ENCODE assay signal across 9 cellular contexts in genomic region chr17:80477647-80478478, GRCh38. TPM values are rescaled to one million over a fixed set of nuclear protein-coding genes. Genes with fewer than 3 reads are reported as not detected.
DNase-seq lines count a peak whose midpoint lies in the region; ATAC-seq, FAIRE-seq and TF ChIP-seq lines count a peak whose summit lies in the region.
"Had no signal": no experiment of that assay in that cellular context is flagged by ENCODE, and none has a peak within 500 bp of the region (broad histone marks: within the 10 kb centered on the region; RNA-seq: fewer than 3 reads in every experiment).

No MANE protein-coding gene starts in this region.

- peak; percentile 54 for ATAC-seq in CD4-positive, alpha-beta T cell (ENCODE audit: poor library complexity)
- no peak for ATAC-seq in GM21619 (IDR thresholded peaks at IDR 0.05; ENCODE audit: unreplicated experiment)

- peak in 6 of 10 experiments; percentile 12 to 59 (median 30) for DNase-seq in CD4-positive, alpha-beta T cell
- DNase-seq in NCI-H1092 treated with DMSO at 0.1 percent for 48 hours (lab: John Stamatoyannopoulos, UW) (peak; percentile 70), hepatic stellate cell (ENCODE audit: low spot score) (peak; percentile 90), smooth muscle cell (lab: John Stamatoyannopoulos, UW; ENCODE audit: unreplicated experiment) (peak; percentile 18), middle frontal gyrus (ENCODE audit: extremely low spot score, low spot score) (no peak), H54 (ENCODE audit: insufficient read length, low spot score) (no peak)
- peak; percentile 65 for DNase-seq in activated naive CD4-positive, alpha-beta T cell treated with anti-CD3 and anti-CD28 coated beads for 36 hours

- peaks cover 63% of the 10 kb centered on the region for H3K27me3 Mint-ChIP-seq in CD4-positive, alpha-beta T cell
- peaks cover 59% of the 10 kb centered on the region for H3K27me3 Mint-ChIP-seq in activated naive CD4-positive, alpha-beta T cell treated with anti-CD3 and anti-CD28 coated beads for 36 hours (ENCODE audit: low read depth)

- intact Hi-C loops in CD4-positive, alpha-beta T cell (cut with DNase I, micrococcal nuclease), result loop anchor here (1.0 to 5.0 kb wide), 2 partner anchors 421 to 494 kb away; no protein-coding TSS in a partner anchor
- intact Hi-C loops in activated naive CD4-positive, alpha-beta T cell treated with anti-CD3 and anti-CD28 coated beads for 36 hours (cut with micrococcal nuclease), result loop anchor here (1.0 to 10.0 kb wide), 4 partner anchors 51 to 502 kb away; no protein-coding TSS in a partner anchor

- peaks cover 85% of the 10 kb centered on the region for H3K27me3 ChIP-seq in CD4-positive, alpha-beta T cell (ENCODE audit: control insufficient read depth, insufficient read depth, low read length)
- H3K27me3 ChIP-seq in smooth muscle cell (ENCODE audit: low read depth), result peaks cover 98% of the 10 kb centered on the region

- CTCF ChIA-PET in CD4-positive, alpha-beta T cell (lab: Charles Lee), result interaction anchor here (1.6 kb wide), 1 partner anchor 51 kb away, joined by 4 read pairs; no protein-coding TSS in a partner anchor
- CTCF ChIA-PET in activated naive CD4-positive, alpha-beta T cell treated with anti-CD3 and anti-CD28 coated beads for 36 hours (lab: Charles Lee), result no interaction called here

- H3K4me2 ChIP-seq in smooth muscle cell, result peak overlapping the region; percentile 85

- H3K9me3 ChIP-seq in CD4-positive, alpha-beta T cell (ENCODE audit: control insufficient read depth, low read length), result no peaks in the 10 kb centered on the region
- H3K9me3 ChIP-seq in smooth muscle cell (replicated peaks; ENCODE audit: low read depth), result no peaks in the 10 kb centered on the region

- no peaks in the 10 kb centered on the region for H3K9me3 Mint-ChIP-seq in CD4-positive, alpha-beta T cell
- H3K9me3 Mint-ChIP-seq in activated naive CD4-positive, alpha-beta T cell treated with anti-CD3 and anti-CD28 coated beads for 36 hours, result no peaks in the 10 kb centered on the region
- H3K9me3 Mint-ChIP-seq: stimulated activated naive CD8-positive, alpha-beta T cell treated with anti-CD3 and anti-CD28 coated beads, Interleukin-15, Interleukin-2, amounts not matched to agents 100 ng/mL and 50 ng/mL, for 24 hours had no signal

- POLR2A ChIA-PET in CD4-positive, alpha-beta T cell (lab: Charles Lee), result interaction anchor here (1.3 kb wide), 1 partner anchor 23 kb away, joined by 4 read pairs; no protein-coding TSS in a partner anchor

- no peak overlapping the region for H3K9ac ChIP-seq in smooth muscle cell (ENCODE audit: low read depth)

- H3K36me3 ChIP-seq in smooth muscle cell (ENCODE audit: low read depth), result no peaks in the 10 kb centered on the region

- H4K20me1 ChIP-seq in smooth muscle cell (ENCODE audit: low read depth), result peaks cover 19% of the 10 kb centered on the region

- peaks cover 19% of the 10 kb centered on the region for H3K4me1 ChIP-seq in smooth muscle cell (ENCODE audit: low read depth)

- TF ChIP-seq POLR2A in H54 (IDR thresholded peaks at IDR 0.05; ENCODE audit: low read depth, low read length), result no peak

- peak overlapping the region; percentile 45 for H3K4me3 ChIP-seq in smooth muscle cell

- peaks cover 15% of the 10 kb centered on the region for H3K4me1 Mint-ChIP-seq in CD4-positive, alpha-beta T cell (ENCODE audit: low read depth)
- H3K4me1 Mint-ChIP-seq in activated naive CD4-positive, alpha-beta T cell treated with anti-CD3 and anti-CD28 coated beads for 36 hours (ENCODE audit: low read depth), result peaks cover 14% of the 10 kb centered on the region

- no peak overlapping the region for H2AFZ ChIP-seq in smooth muscle cell (ENCODE audit: low read depth)

- H3K79me2 ChIP-seq in smooth muscle cell (ENCODE audit: low read depth), result no peaks in the 10 kb centered on the region

- peak; percentile 35 for TF ChIP-seq CTCF in CD4-positive, alpha-beta T cell (IDR thresholded peaks at IDR 0.05)
- peak; percentile 58 for TF ChIP-seq CTCF in smooth muscle cell (IDR thresholded peaks at IDR 0.05; ENCODE audit: borderline replicate concordance, insufficient read depth, poor library complexity, severe bottlenecking)

- H3K27ac ChIP-seq in CD4-positive, alpha-beta T cell (ENCODE audit: low read depth, low read length), result no peak overlapping the region
- no peak overlapping the region for H3K27ac ChIP-seq in smooth muscle cell (ENCODE audit: low read depth)

- no peaks in the 10 kb centered on the region for H3K36me3 Mint-ChIP-seq in CD4-positive, alpha-beta T cell (ENCODE audit: low read depth)
- no peaks in the 10 kb centered on the region for H3K36me3 Mint-ChIP-seq in activated naive CD4-positive, alpha-beta T cell treated with anti-CD3 and anti-CD28 coated beads for 36 hours (ENCODE audit: low read depth)

- H3F3A ChIP-seq in smooth muscle cell (ENCODE audit: low read depth), result no peaks in the 10 kb centered on the region

- no peak overlapping the region for H3K4me3 Mint-ChIP-seq in CD4-positive, alpha-beta T cell
- no peak overlapping the region for H3K4me3 Mint-ChIP-seq in activated naive CD4-positive, alpha-beta T cell treated with anti-CD3 and anti-CD28 coated beads for 36 hours
- H3K4me3 Mint-ChIP-seq: stimulated activated naive CD8-positive, alpha-beta T cell treated with anti-CD3 and anti-CD28 coated beads, Interleukin-15, Interleukin-2, amounts not matched to agents 100 ng/mL and 50 ng/mL, for 24 hours had no signal

- FAIRE-seq in H54 (lab: Jason Lieb, UNC), result no peak

- H3K27ac Mint-ChIP-seq in CD4-positive, alpha-beta T cell, result no peak overlapping the region
- H3K27ac Mint-ChIP-seq in activated naive CD4-positive, alpha-beta T cell treated with anti-CD3 and anti-CD28 coated beads for 36 hours, result no peak overlapping the region
- H3K27ac Mint-ChIP-seq: stimulated activated naive CD8-positive, alpha-beta T cell treated with anti-CD3 and anti-CD28 coated beads, Interleukin-15, Interleukin-2, amounts not matched to agents 100 ng/mL and 50 ng/mL, for 24 hours had no signal

- 8% methylated on average over 67 of the region's 103 CpGs for WGBS in smooth muscle cell (ENCODE audit: low lambda C conversion rate)

RNA-seq across cellular contexts. Expression of gene NPTX1, which starts 1.5 kb away (rescaled TPM):
- under 1 TPM; 0.25 to 0.58 TPM for total RNA-seq in CD4-positive, alpha-beta T cell
- total RNA-seq in activated naive CD4-positive, alpha-beta T cell treated with anti-CD3 and anti-CD28 coated beads for 36 hours, result 10 to 100 TPM; 10.4 to 10.7 TPM
- 1.8 and 3.9 TPM in 2 replicates for total RNA-seq in smooth muscle cell
- polyA plus RNA-seq in smooth muscle cell, result 5.9 and 7.6 TPM in 2 replicates

Comparison
In these comparisons a context has a peak if more than half of its experiments do, and no peak if none do; other contexts are left out.
1. DNase-seq: peak in CD4-positive, alpha-beta T cell (6 of 10), NCI-H1092 treated with DMSO at 0.1 percent for 48 hours (single experiment), activated naive CD4-positive, alpha-beta T cell treated with anti-CD3 and anti-CD28 coated beads for 36 hours (single experiment), hepatic stellate cell (single experiment) and smooth muscle cell (single experiment); none in middle frontal gyrus (single experiment) and H54 (single experiment).